Comparison of ENCODE assay signal across 20 cellular contexts in genomic region chr4:56755901-56756300, GRCh38.
DNase-seq lines count a peak whose midpoint lies in the region; ATAC-seq and TF ChIP-seq lines count a peak whose summit lies in the region.
"Had no signal": no experiment of that assay in that cellular context is flagged by ENCODE, and none has a peak within 500 bp of the region (broad histone marks: within the 10 kb centered on the region; RNA-seq: fewer than 3 reads in every experiment).

No MANE protein-coding gene starts in this region.

- H4K91ac ChIP-seq in mesenchymal stem cell (ENCODE audit: low read length): no peak overlapping the region

- H3K79me1 ChIP-seq in mesenchymal stem cell (replicated peaks; ENCODE audit: low read length, poor library complexity, severe bottlenecking): no peaks in the 10 kb centered on the region

- H2BK12ac ChIP-seq in mesenchymal stem cell (ENCODE audit: low read length in 2 of 2): peak overlapping the region; percentile 48 to 80

- H3K27me3 ChIP-seq in GM23248 (replicated peaks; ENCODE audit: insufficient read depth) (no peaks in the 10 kb centered on the region), mesenchymal stem cell (ENCODE audit: control insufficient read depth in 1 of 2, insufficient read depth in 1 of 2, low read length in 2 of 2) (no peaks in the 10 kb centered on the region), right lobe of liver (no peaks in the 10 kb centered on the region)

- H3K4me3 ChIP-seq in GM23248: no peak overlapping the region
- no peak overlapping the region for H3K4me3 ChIP-seq in mesenchymal stem cell (ENCODE audit: insufficient read depth in 1 of 2, low read depth in 1 of 2, low read length in 2 of 2)
- no peak overlapping the region for H3K4me3 ChIP-seq in right lobe of liver
- H3K4me3 ChIP-seq: K562 had no signal

- no peak overlapping the region for H2BK5ac ChIP-seq in mesenchymal stem cell (ENCODE audit: low read depth, low read length, poor library complexity, severe bottlenecking)

- no peaks in the 10 kb centered on the region for H3K36me3 Mint-ChIP-seq in activated T-helper 17 cell treated with anti-CD3 and anti-CD28 coated beads, Interleukin-2, amount 50 U/mL, for 72 hours (ENCODE audit: low read depth)

- no peaks in the 10 kb centered on the region for H3K79me2 ChIP-seq in GM23248 (ENCODE audit: insufficient read depth)

- H3K4me2 ChIP-seq in GM23248 (ENCODE audit: unreplicated experiment) (no peak overlapping the region), mesenchymal stem cell (ENCODE audit: low read length, poor library complexity, severe bottlenecking) (no peak overlapping the region)

- H3F3A ChIP-seq in GM23248 (ENCODE audit: insufficient read depth): peaks cover 20% of the 10 kb centered on the region

- no peak overlapping the region for H3K14ac ChIP-seq in mesenchymal stem cell (ENCODE audit: low read length in 2 of 2)

- no peak overlapping the region for H3K4me3 Mint-ChIP-seq in activated T-helper 17 cell treated with anti-CD3 and anti-CD28 coated beads, Interleukin-2, amount 50 U/mL, for 72 hours
- H3K4me3 Mint-ChIP-seq: activated T-cell treated with anti-CD3 and anti-CD28 coated beads, Interleukin-2, amount 50 U/mL, for 72 hours; stimulated activated naive CD8-positive, alpha-beta T cell treated with anti-CD3 and anti-CD28 coated beads, Interleukin-15, amount 100 ng/mL, for 72 hours had no signal

- intact Hi-C loops in right lobe of liver (cut with DNase I): no loop called here

- H3K27me3 Mint-ChIP-seq in activated T-helper 17 cell treated with anti-CD3 and anti-CD28 coated beads, Interleukin-2, amount 50 U/mL, for 72 hours: no peaks in the 10 kb centered on the region
- H3K27me3 Mint-ChIP-seq: stimulated activated naive CD8-positive, alpha-beta T cell treated with anti-CD3 and anti-CD28 coated beads, Interleukin-15, amount 100 ng/mL, for 72 hours had no signal

- H2AK5ac ChIP-seq in mesenchymal stem cell (ENCODE audit: low read length, severe bottlenecking): no peak overlapping the region

- H4K8ac ChIP-seq in mesenchymal stem cell (ENCODE audit: low read length): no peak overlapping the region

- H3K27ac ChIP-seq in GM23248: no peak overlapping the region
- no peak overlapping the region for H3K27ac ChIP-seq in mesenchymal stem cell (ENCODE audit: low read length, poor library complexity, severe bottlenecking)
- H3K27ac ChIP-seq in right lobe of liver: no peak overlapping the region

- WGBS in GM23248 (ENCODE audit: low coverage in 1 of 2, low lambda C conversion rate in 2 of 2, missing lambda C conversion rate in 2 of 2), 2 experiments: 30 to 38% methylated on average over 4 of the region's 4 CpGs
- 22% methylated on average over 4 of the region's 4 CpGs for WGBS in mesenchymal stem cell
- WGBS in right lobe of liver (ENCODE audit: insufficient coverage, low coverage, low lambda C conversion rate, missing lambda C conversion rate): 40% methylated on average over 3 of the region's 4 CpGs

- H3K9me3 ChIP-seq in GM23248 (ENCODE audit: low read depth) (no peaks in the 10 kb centered on the region), mesenchymal stem cell (ENCODE audit: control insufficient read depth, low read length) (no peaks in the 10 kb centered on the region), right lobe of liver (no peaks in the 10 kb centered on the region)

- H3K4me1 Mint-ChIP-seq in activated T-helper 17 cell treated with anti-CD3 and anti-CD28 coated beads, Interleukin-2, amount 50 U/mL, for 72 hours: peaks cover 11% of the 10 kb centered on the region

- H3K4ac ChIP-seq in mesenchymal stem cell (ENCODE audit: low read depth in 1 of 2, low read length in 2 of 2): peak overlapping the region; percentile 51 to 57

- H3K9me2 ChIP-seq in GM23248 (ENCODE audit: insufficient read depth): no peaks in the 10 kb centered on the region

- no peak overlapping the region for H3K9ac ChIP-seq in GM23248
- no peak overlapping the region for H3K9ac ChIP-seq in mesenchymal stem cell (ENCODE audit: low read length)

- H3K4me1 ChIP-seq in GM23248 (ENCODE audit: insufficient read depth) (peaks cover 25% of the 10 kb centered on the region), mesenchymal stem cell (ENCODE audit: control insufficient read depth, insufficient read depth, low read depth, low read length) (peaks cover 10% of the 10 kb centered on the region), right lobe of liver (no peaks in the 10 kb centered on the region)

- DNase-seq in AG08395 (ENCODE audit: low spot score) (peak; percentile 22), GM23248 (peak; percentile 58), mesenchymal stem cell (peak; percentile 63), NCI-H446 (lab: John Stamatoyannopoulos, UW) (no peak), right lobe of liver (no peak), ureter (ENCODE audit: low spot score) (no peak)
- DNase-seq: activated CD4-positive, alpha-beta T cell treated with anti-CD3 and anti-CD28 coated beads for 4 hours; activated T-cell treated with anti-CD3 and anti-CD28 coated beads, Interleukin-2, amount 50 U/mL, for 72 hours; AML-193; anterior cingulate cortex; dermis blood vessel endothelial cell; DMS53; HCEC 1CT; NCI-H1436 treated with DMSO at 0.1 percent for 48 hours; NCI-H69; nucleus accumbens; stimulated activated naive CD8-positive, alpha-beta T cell treated with anti-CD3 and anti-CD28 coated beads, Interleukin-15, amount 100 ng/mL, for 72 hours had no signal

- in situ Hi-C loops in GM23248 (cut with MboI): no loop called here

- no peak for TF ChIP-seq POLR2A in right lobe of liver (IDR thresholded peaks at IDR 0.05)

- no peaks in the 10 kb centered on the region for H4K20me1 ChIP-seq in GM23248 (ENCODE audit: insufficient read depth)

- H3K9me3 Mint-ChIP-seq in activated T-helper 17 cell treated with anti-CD3 and anti-CD28 coated beads, Interleukin-2, amount 50 U/mL, for 72 hours: no peaks in the 10 kb centered on the region
- H3K9me3 Mint-ChIP-seq: activated T-cell treated with anti-CD3 and anti-CD28 coated beads, Interleukin-2, amount 50 U/mL, for 72 hours; stimulated activated naive CD8-positive, alpha-beta T cell treated with anti-CD3 and anti-CD28 coated beads, Interleukin-15, amount 100 ng/mL, for 72 hours had no signal

- TF ChIP-seq CTCF in right lobe of liver (IDR thresholded peaks at IDR 0.05): no peak

- no peak overlapping the region for H2BK120ac ChIP-seq in mesenchymal stem cell (ENCODE audit: low read depth, low read length)

- H2AFZ ChIP-seq in GM23248 (no peak overlapping the region), mesenchymal stem cell (ENCODE audit: low read depth, low read length) (no peak overlapping the region)

- H3K18ac ChIP-seq in mesenchymal stem cell (ENCODE audit: low read depth in 1 of 2, low read length in 2 of 2): peak overlapping the region in 1 of 2 experiments; percentile 45

- H3K36me3 ChIP-seq in GM23248 (ENCODE audit: low read depth): no peaks in the 10 kb centered on the region
- H3K36me3 ChIP-seq in mesenchymal stem cell (ENCODE audit: control insufficient read depth in 1 of 2, insufficient read depth in 2 of 2, low read depth in 1 of 2, low read length in 2 of 2): no peaks in the 10 kb centered on the region
- no peaks in the 10 kb centered on the region for H3K36me3 ChIP-seq in right lobe of liver

- peak overlapping the region; percentile 19 for H3K27ac Mint-ChIP-seq in activated T-helper 17 cell treated with anti-CD3 and anti-CD28 coated beads, Interleukin-2, amount 50 U/mL, for 72 hours
- H3K27ac Mint-ChIP-seq: stimulated activated naive CD8-positive, alpha-beta T cell treated with anti-CD3 and anti-CD28 coated beads, Interleukin-15, amount 100 ng/mL, for 72 hours had no signal

- no peak overlapping the region for H3K23ac ChIP-seq in mesenchymal stem cell (ENCODE audit: low read length in 2 of 2)

- no peak overlapping the region for H2BK15ac ChIP-seq in mesenchymal stem cell (ENCODE audit: low read depth, poor library complexity, severe bottlenecking)

- ATAC-seq in activated T-helper 17 cell treated with anti-CD3 and anti-CD28 coated beads, Interleukin-2, amount 50 U/mL, for 72 hours (replicated peaks): no peak
- ATAC-seq in GM19463 (IDR thresholded peaks at IDR 0.05; ENCODE audit: unreplicated experiment) (no peak), right lobe of liver (no peak)
- ATAC-seq: activated T-cell treated with anti-CD3 and anti-CD28 coated beads, Interleukin-2, amount 50 U/mL, for 72 hours; K562; stimulated activated naive CD8-positive, alpha-beta T cell treated with anti-CD3 and anti-CD28 coated beads, Interleukin-15, amount 100 ng/mL, for 72 hours had no signal

Comparison
In these comparisons a context has a peak if more than half of its experiments do, and no peak if none do; other contexts are left out.
1. DNase-seq: peak in AG08395 (single experiment), GM23248 (single experiment) and mesenchymal stem cell (single experiment); none in NCI-H446 (0 of 2), right lobe of liver (0 of 3) and ureter (single experiment).